In the genomic region with DNA sequence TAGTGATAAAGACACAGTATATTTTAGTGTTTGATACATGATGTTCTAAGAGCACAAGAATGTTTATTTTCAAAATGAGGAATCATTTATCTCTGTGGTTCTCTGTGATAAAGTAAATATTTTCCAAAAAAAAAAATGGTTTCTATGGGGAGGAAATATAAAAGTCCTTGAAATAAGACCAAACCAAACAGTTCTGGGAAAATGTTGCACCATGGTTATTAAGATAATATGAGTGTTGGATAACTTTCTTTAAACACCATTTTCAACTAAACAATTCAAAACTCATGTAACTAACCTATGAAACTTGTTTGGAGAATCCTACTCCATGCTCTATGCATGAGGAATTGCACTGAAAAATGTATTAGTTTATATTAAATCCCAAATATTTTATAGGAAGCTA, we compare ENCODE assay signal across 16 cellular contexts.
DNase-seq lines count a peak whose midpoint lies in the region; ATAC-seq, FAIRE-seq and TF ChIP-seq lines count a peak whose summit lies in the region.
"Had no signal": no experiment of that assay in that cellular context is flagged by ENCODE, and none has a peak within 500 bp of the region (broad histone marks: within the 10 kb centered on the region; RNA-seq: fewer than 3 reads in every experiment).

No MANE protein-coding gene starts in this region.

- no peaks in the 10 kb centered on the region for H3K9me2 ChIP-seq in hepatocyte (replicated peaks; ENCODE audit: insufficient read depth)

- DNase-seq in D721Med (ENCODE audit: insufficient read length, low spot score) (no peak), amniotic epithelial cell (ENCODE audit: low read depth) (peak; percentile 60), fibroblast of peridontal ligament (ENCODE audit: extremely low read depth) (peak; percentile 68), sciatic nerve (ENCODE audit: low spot score) (no peak), hepatocyte (ENCODE audit: low spot score) (no peak)
- DNase-seq in activated effector memory CD4-positive, alpha-beta T cell treated with Interleukin-2 at 50 U/mL for 16 hours, result no peak
- DNase-seq: CD4-positive, CD25-positive, alpha-beta regulatory T cell; DND-41; GF-D8; HCEC 1CT; KBM-7; NCI-H146; SHP77 had no signal

- H3K79me2 ChIP-seq in hepatocyte, result no peaks in the 10 kb centered on the region

- H2AFZ ChIP-seq in hepatocyte, result no peak overlapping the region

- no peaks in the 10 kb centered on the region for H4K20me1 ChIP-seq in hepatocyte (ENCODE audit: insufficient read depth, poor library complexity, severe bottlenecking)

- no peaks in the 10 kb centered on the region for H3K36me3 ChIP-seq in hepatocyte (replicated peaks; ENCODE audit: insufficient read depth, low read depth)

- FAIRE-seq in D721Med (lab: Jason Lieb, UNC), result peak; percentile 16

- no peaks in the 10 kb centered on the region for H3K4me1 ChIP-seq in hepatocyte (ENCODE audit: insufficient read depth)

- no peak overlapping the region for H3K27ac ChIP-seq in hepatocyte
- H3K27ac ChIP-seq: HL-60 had no signal

- no peak for TF ChIP-seq CTCF in D721Med (IDR thresholded peaks at IDR 0.05; ENCODE audit: insufficient read depth, missing control alignments)
- no peak for TF ChIP-seq CTCF in hepatocyte (IDR thresholded peaks at IDR 0.05; ENCODE audit: poor library complexity)

- no peak overlapping the region for H3K4me3 ChIP-seq in hepatocyte

- no peaks in the 10 kb centered on the region for H3K9me3 ChIP-seq in hepatocyte (ENCODE audit: low read depth)

- no peaks in the 10 kb centered on the region for H3K27me3 ChIP-seq in hepatocyte

- H3K4me2 ChIP-seq in hepatocyte, result no peak overlapping the region

- ATAC-seq in sciatic nerve, result peak; percentile 90
- ATAC-seq in HG03135 (IDR thresholded peaks at IDR 0.05; ENCODE audit: unreplicated experiment), result no peak
- ATAC-seq: Panc1 had no signal

- intact Hi-C loops in sciatic nerve (cut with DNase I), result no loop called here

Comparison
In these comparisons a context has a peak if more than half of its experiments do, and no peak if none do; other contexts are left out.
1. DNase-seq: peak in amniotic epithelial cell (single experiment) and fibroblast of peridontal ligament (single experiment); none in D721Med (single experiment), sciatic nerve (single experiment), hepatocyte (single experiment) and activated effector memory CD4-positive, alpha-beta T cell treated with Interleukin-2 at 50 U/mL for 16 hours (single experiment).